ENCODE assay signal across 10 cellular contexts in genomic region chr10:124728830-124729661, GRCh38. TPM values are rescaled to one million over a fixed set of nuclear protein-coding genes. Genes with fewer than 3 reads are reported as not detected.
A peak's percentile ranks its signal among the peaks of the same experiment; 100 is the strongest.
DNase-seq lines count a peak whose midpoint lies in the region; ATAC-seq and TF ChIP-seq lines count a peak whose summit lies in the region.
"Had no signal": no experiment of that assay in that cellular context is flagged by ENCODE, and none has a peak within 500 bp of the region (broad histone marks: within the 10 kb centered on the region; RNA-seq: fewer than 3 reads in every experiment).

No MANE protein-coding gene starts in this region.

- intact Hi-C loops in activated CD4-positive, alpha-beta T cell treated with anti-CD3 and anti-CD28 coated beads, Interleukin-2, amount 10 ng/mL, durations not matched to agents 24 days and 14 days (cut with micrococcal nuclease): loop anchor here (1.0 kb wide), 2 partner anchors 11 to 41 kb away; no protein-coding TSS in a partner anchor
- intact Hi-C loops in lower lobe of right lung (cut with DNase I): no loop called here

- H3K27ac Mint-ChIP-seq in activated CD4-positive, alpha-beta T cell treated with anti-CD3 and anti-CD28 coated beads, Interleukin-2, amount 10 ng/mL, durations not matched to agents 24 days and 14 days: peak overlapping the region; percentile 84
- no peak overlapping the region for H3K27ac Mint-ChIP-seq in osteocyte (ENCODE audit: unreplicated experiment)

- H3K27me3 ChIP-seq in lower lobe of right lung (ENCODE audit: low read depth) (no peaks in the 10 kb centered on the region), suprapubic skin (no peaks in the 10 kb centered on the region)

- no peak for TF ChIP-seq CTCF in lower lobe of right lung (IDR thresholded peaks at IDR 0.05)
- no peak for TF ChIP-seq CTCF in suprapubic skin (IDR thresholded peaks at IDR 0.05)
- TF ChIP-seq CTCF in osteocyte (IDR thresholded peaks at IDR 0.05): no peak

- peaks cover 38% of the 10 kb centered on the region for H3K36me3 Mint-ChIP-seq in activated CD4-positive, alpha-beta T cell treated with anti-CD3 and anti-CD28 coated beads, Interleukin-2, amount 10 ng/mL, durations not matched to agents 24 days and 14 days (ENCODE audit: low read depth)
- peaks cover 2% of the 10 kb centered on the region for H3K36me3 Mint-ChIP-seq in osteocyte (ENCODE audit: unreplicated experiment)

- 68% methylated on average over 8 of the region's 8 CpGs for WGBS in suprapubic skin

- DNase-seq in activated CD4-positive, alpha-beta T cell treated with anti-CD3 and anti-CD28 coated beads, Interleukin-2, amount 10 ng/mL, durations not matched to agents 24 days and 14 days: no peak
- no peak for DNase-seq in activated CD4-positive, alpha-beta T cell treated with anti-CD3 and anti-CD28 coated beads, Interleukin-2, amount 50 U/mL, for 48 hours
- DNase-seq in activated CD8-positive, alpha-beta memory T cell treated with anti-CD3 and anti-CD28 coated beads, Interleukin-2, amount 50 U/mL, for 4 hours: peak; percentile 12
- DNase-seq in lower lobe of right lung: no peak
- DNase-seq in suprapubic skin (ENCODE audit: low spot score in 2 of 2): peak in 1 of 2 donors; percentile 50
- no peak for DNase-seq in osteocyte (ENCODE audit: extremely low spot score, unreplicated experiment)
- no peak for DNase-seq in stimulated activated CD4-positive, alpha-beta T cell treated with anti-CD3 and anti-CD28 coated beads, Interleukin-2, amount 100 ng/mL, for 48 hours
- no peak for DNase-seq in NCI-H748 treated with DMSO at 0.1 percent for 48 hours (lab: John Stamatoyannopoulos, UW)
- DNase-seq: ACHN, NCI-H774 had no signal

- peak overlapping the region; percentile 50 for H3K4me3 Mint-ChIP-seq in activated CD4-positive, alpha-beta T cell treated with anti-CD3 and anti-CD28 coated beads, Interleukin-2, amount 10 ng/mL, durations not matched to agents 24 days and 14 days
- H3K4me3 Mint-ChIP-seq in osteocyte (ENCODE audit: unreplicated experiment): no peak overlapping the region

- H3K4me1 ChIP-seq in lower lobe of right lung: peaks cover 97% of the 10 kb centered on the region
- H3K4me1 ChIP-seq in suprapubic skin: peaks cover 93% of the 10 kb centered on the region

- H3K4me3 ChIP-seq in lower lobe of right lung (no peak overlapping the region), suprapubic skin (no peak overlapping the region)

- H3K9me3 ChIP-seq in lower lobe of right lung (no peaks in the 10 kb centered on the region), suprapubic skin (no peaks in the 10 kb centered on the region)

- H3K36me3 ChIP-seq in lower lobe of right lung (no peaks in the 10 kb centered on the region), suprapubic skin (no peaks in the 10 kb centered on the region)

- H3K9me3 Mint-ChIP-seq in activated CD4-positive, alpha-beta T cell treated with anti-CD3 and anti-CD28 coated beads, Interleukin-2, amount 10 ng/mL, durations not matched to agents 24 days and 14 days: no peaks in the 10 kb centered on the region
- H3K9me3 Mint-ChIP-seq in osteocyte (ENCODE audit: unreplicated experiment): no peaks in the 10 kb centered on the region

- no peaks in the 10 kb centered on the region for H3K27me3 Mint-ChIP-seq in activated CD4-positive, alpha-beta T cell treated with anti-CD3 and anti-CD28 coated beads, Interleukin-2, amount 10 ng/mL, durations not matched to agents 24 days and 14 days
- no peaks in the 10 kb centered on the region for H3K27me3 Mint-ChIP-seq in osteocyte (ENCODE audit: unreplicated experiment)

- H3K27ac ChIP-seq in lower lobe of right lung: peak overlapping the region; percentile 82
- peak overlapping the region; percentile 71 for H3K27ac ChIP-seq in suprapubic skin

- peaks cover 64% of the 10 kb centered on the region for H3K4me1 Mint-ChIP-seq in activated CD4-positive, alpha-beta T cell treated with anti-CD3 and anti-CD28 coated beads, Interleukin-2, amount 10 ng/mL, durations not matched to agents 24 days and 14 days
- H3K4me1 Mint-ChIP-seq in osteocyte (ENCODE audit: unreplicated experiment): peaks cover 18% of the 10 kb centered on the region

- TF ChIP-seq EP300 in suprapubic skin (IDR thresholded peaks at IDR 0.05): no peak

- peak; percentile 45 to 48 for ATAC-seq in lower lobe of right lung

- TF ChIP-seq POLR2A in suprapubic skin (IDR thresholded peaks at IDR 0.05): no peak

RNA-seq across cellular contexts. Expression of gene FAM53B, which starts 15.1 kb away (rescaled TPM):
- total RNA-seq in activated CD4-positive, alpha-beta T cell treated with anti-CD3 and anti-CD28 coated beads, Interleukin-2, amount 10 ng/mL, durations not matched to agents 24 days and 14 days: 20.9 and 21.8 TPM in 2 replicates
- total RNA-seq in lower lobe of right lung: 40.7 TPM
- total RNA-seq in suprapubic skin: 10 to 100 TPM; 63.5 to 75.5 (median 67.3) TPM
- 14.7 and 17.0 TPM in 2 replicates for total RNA-seq in osteocyte
